Comparison of ENCODE assay signal across 1 cellular context in the genomic region with DNA sequence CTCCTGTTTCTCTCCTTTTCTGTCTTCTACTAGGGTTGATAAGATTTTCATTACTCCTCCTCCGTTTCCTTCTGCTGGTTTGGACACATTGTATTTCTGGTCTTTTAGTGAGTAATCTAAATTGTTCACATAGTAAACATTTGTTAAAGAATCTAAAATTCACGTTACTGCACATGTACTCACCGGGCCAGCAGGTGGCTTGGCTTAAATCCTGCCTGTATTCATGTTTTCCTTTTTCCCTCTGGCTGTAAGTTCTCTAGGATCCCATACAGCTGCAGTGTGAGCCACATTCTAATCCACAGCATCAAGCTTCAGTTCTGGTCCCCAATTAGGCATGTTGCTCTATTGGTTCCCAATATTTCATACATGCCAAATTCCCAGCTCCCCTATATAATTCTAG.
A peak's percentile ranks its signal among the peaks of the same experiment; 100 is the strongest.
TF ChIP-seq lines count a peak whose summit lies in the region.

No MANE protein-coding gene starts in this region.

TF ChIP-seq in HepG2, 621 proteins besides CTCF, POLR2A, EP300 and RAD21:
- TF ChIP-seq, protein P1, sequence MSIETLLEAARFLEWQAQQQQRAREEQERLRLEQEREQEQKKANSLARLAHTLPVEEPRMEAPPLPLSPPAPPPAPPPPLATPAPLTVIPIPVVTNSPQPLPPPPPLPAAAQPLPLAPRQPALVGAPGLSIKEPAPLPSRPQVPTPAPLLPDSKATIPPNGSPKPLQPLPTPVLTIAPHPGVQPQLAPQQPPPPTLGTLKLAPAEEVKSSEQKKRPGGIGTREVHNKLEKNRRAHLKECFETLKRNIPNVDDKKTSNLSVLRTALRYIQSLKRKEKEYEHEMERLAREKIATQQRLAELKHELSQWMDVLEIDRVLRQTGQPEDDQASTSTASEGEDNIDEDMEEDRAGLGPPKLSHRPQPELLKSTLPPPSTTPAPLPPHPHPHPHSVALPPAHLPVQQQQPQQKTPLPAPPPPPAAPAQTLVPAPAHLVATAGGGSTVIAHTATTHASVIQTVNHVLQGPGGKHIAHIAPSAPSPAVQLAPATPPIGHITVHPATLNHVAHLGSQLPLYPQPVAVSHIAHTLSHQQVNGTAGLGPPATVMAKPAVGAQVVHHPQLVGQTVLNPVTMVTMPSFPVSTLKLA (IDR thresholded peaks at IDR 0.05), result peak; percentile 47; the same call in 1 of the 2 replicates
- no peak for TF ChIP-seq ZC3H13 (CRISPR knock-in tag; IDR thresholded peaks at IDR 0.05)
